In genomic region chr1:43786975-43787374, GRCh38 we compare ENCODE assay signal across 14 cellular contexts.
DNase-seq lines count a peak whose midpoint lies in the region; ATAC-seq and TF ChIP-seq lines count a peak whose summit lies in the region.
"Had no signal": no experiment of that assay in that cellular context is flagged by ENCODE, and none has a peak within 500 bp of the region (broad histone marks: within the 10 kb centered on the region; RNA-seq: fewer than 3 reads in every experiment).

No MANE protein-coding gene starts in this region.

- no peaks in the 10 kb centered on the region for H3K9me3 Mint-ChIP-seq in effector memory CD8-positive, alpha-beta T cell

- DNase-seq in AG08395 (ENCODE audit: low spot score) (peak; percentile 66), RPMI7951 (ENCODE audit: low read depth) (peak; percentile 31), fibroblast of pulmonary artery (ENCODE audit: low read depth) (peak; percentile 71), mucosa of gallbladder (ENCODE audit: low spot score) (peak; percentile 29), inferior parietal cortex (ENCODE audit: extremely low spot score) (no peak), amniotic stem cell (lab: John Stamatoyannopoulos, UW) (no peak)
- no peak for DNase-seq in effector memory CD8-positive, alpha-beta T cell
- DNase-seq: esophagus squamous epithelium, NCI-H1417, NCI-H526 treated with DMSO at 0.1 percent for 48 hours, Peyer's patch, T1000, thyroid gland had no signal

- peaks cover 2% of the 10 kb centered on the region for H3K36me3 Mint-ChIP-seq in effector memory CD8-positive, alpha-beta T cell (ENCODE audit: insufficient read depth)

- no peak overlapping the region for H3K4me3 Mint-ChIP-seq in effector memory CD8-positive, alpha-beta T cell

- no peak overlapping the region for H3K27ac Mint-ChIP-seq in effector memory CD8-positive, alpha-beta T cell

- peaks cover 2 to 9% of the 10 kb centered on the region in 2 donors for H3K4me1 Mint-ChIP-seq in effector memory CD8-positive, alpha-beta T cell (ENCODE audit: low read depth in 2 of 2)

- H3K27me3 Mint-ChIP-seq in effector memory CD8-positive, alpha-beta T cell, result no peaks in the 10 kb centered on the region

- no peak for ATAC-seq in effector memory CD8-positive, alpha-beta T cell (replicated peaks)
- no peak for ATAC-seq in HG02588 (IDR thresholded peaks at IDR 0.05; ENCODE audit: unreplicated experiment)

- H3K4me3 ChIP-seq in fibroblast of pulmonary artery (replicated peaks; ENCODE audit: low read depth, low read length), result no peak overlapping the region
- H3K4me3 ChIP-seq: esophagus squamous epithelium, Peyer's patch, thyroid gland had no signal

- no peak for TF ChIP-seq CTCF in fibroblast of pulmonary artery (IDR thresholded peaks at IDR 0.05; ENCODE audit: low read length, missing control alignments)

Comparison
In these comparisons a context has a peak if more than half of its experiments do, and no peak if none do; other contexts are left out.
1. DNase-seq: peak in AG08395 (single experiment), RPMI7951 (single experiment), fibroblast of pulmonary artery (single experiment) and mucosa of gallbladder (single experiment); none in inferior parietal cortex (single experiment), amniotic stem cell (single experiment) and effector memory CD8-positive, alpha-beta T cell (0 of 3).